9 cellular contexts compared by ENCODE assay signal in genomic region chr15:40843885-40844542, GRCh38. TPM values are rescaled to one million over a fixed set of nuclear protein-coding genes. Genes with fewer than 3 reads are reported as not detected.
DNase-seq lines count a peak whose midpoint lies in the region; ATAC-seq lines count a peak whose summit lies in the region.
"Had no signal": no experiment of that assay in that cellular context is flagged by ENCODE, and none has a peak within 500 bp of the region (broad histone marks: within the 10 kb centered on the region; RNA-seq: fewer than 3 reads in every experiment).

Gene SPINT1, plus strand, starts transcription at chr15:40844048. Its CDS starts 507 bp downstream, at chr15:40844555.

- ATAC-seq in HG02885 (IDR thresholded peaks at IDR 0.05; ENCODE audit: poor library complexity, unreplicated experiment) = no peak
- ATAC-seq in GM18873 (IDR thresholded peaks at IDR 0.05; ENCODE audit: low FRiP score, unreplicated experiment) = no peak

- CTCF ChIA-PET in activated naive CD4-positive, alpha-beta T cell treated with anti-CD3 and anti-CD28 coated beads for 36 hours (lab: Charles Lee) = interaction anchor here (0.8 to 8.2 kb wide), 6 partner anchors 14 to 165 kb away, joined by 3 to 76 read pairs (median 5); partner anchors contain the start of gene VPS18

- peaks cover 21% of the 10 kb centered on the region for H3K4me1 Mint-ChIP-seq in activated naive CD4-positive, alpha-beta T cell treated with anti-CD3 and anti-CD28 coated beads for 36 hours (ENCODE audit: low read depth)

- peak within 1 kb of the TSS; percentile 85 for H3K4me3 ChIP-seq in iPS-11a (ENCODE audit: low read depth, low read length)

- DNase-seq in ELF-1 (ENCODE audit: low read depth, low spot score) (peak; percentile 57), NOMO-1 (lab: John Stamatoyannopoulos, UW; ENCODE audit: unreplicated experiment in 2 of 2) (peak; percentile 32 to 38)
- peak; percentile 72 for DNase-seq in activated naive CD4-positive, alpha-beta T cell treated with anti-CD3 and anti-CD28 coated beads for 36 hours
- peak; percentile 81 for DNase-seq in stimulated activated CD4-positive, alpha-beta T cell treated with anti-CD3 and anti-CD28 coated beads, Interleukin-12 subunit alpha, Interleukin-12 subunit beta, amount 100 ng/mL, for 4 hours
- no peak for DNase-seq in NK-92 treated with Interleukin-12 subunit alpha and Interleukin-12 subunit beta, amount 100 ng/mL, for 24 hours (lab: John Stamatoyannopoulos, UW)

- H3K4me3 Mint-ChIP-seq in activated naive CD4-positive, alpha-beta T cell treated with anti-CD3 and anti-CD28 coated beads for 36 hours = peak within 1 kb of the TSS; percentile 80

- H3K36me3 Mint-ChIP-seq in activated naive CD4-positive, alpha-beta T cell treated with anti-CD3 and anti-CD28 coated beads for 36 hours (ENCODE audit: low read depth) = peaks cover 3% of the 10 kb centered on the region

- H3K9me3 Mint-ChIP-seq in activated naive CD4-positive, alpha-beta T cell treated with anti-CD3 and anti-CD28 coated beads for 36 hours = no peaks in the 10 kb centered on the region

- intact Hi-C loops in activated naive CD4-positive, alpha-beta T cell treated with anti-CD3 and anti-CD28 coated beads for 36 hours (cut with micrococcal nuclease) = loop anchor here (1.0 kb wide), 2 partner anchors 37 to 387 kb away; partner anchors contain the start of genes CHP1, DNAJC17 and ZFYVE19

- H3K27ac Mint-ChIP-seq in activated naive CD4-positive, alpha-beta T cell treated with anti-CD3 and anti-CD28 coated beads for 36 hours = no peak within 1 kb of the TSS

- peaks cover 12% of the 10 kb centered on the region for H3K27me3 Mint-ChIP-seq in activated naive CD4-positive, alpha-beta T cell treated with anti-CD3 and anti-CD28 coated beads for 36 hours (ENCODE audit: low read depth)

RNA-seq across cellular contexts. Expression of gene SPINT1, which starts in this region (rescaled TPM):
- total RNA-seq in activated naive CD4-positive, alpha-beta T cell treated with anti-CD3 and anti-CD28 coated beads for 36 hours = 1 to 10 TPM; 4.5 to 4.7 TPM
- total RNA-seq: LHCN-M2 had no signal
